In genomic region chr6:158870418-158870957, GRCh38 we compare ENCODE assay signal across 8 cellular contexts. TPM values are rescaled to one million over a fixed set of nuclear protein-coding genes. Genes with fewer than 3 reads are reported as not detected.
DNase-seq lines count a peak whose midpoint lies in the region; ATAC-seq, FAIRE-seq and TF ChIP-seq lines count a peak whose summit lies in the region.

No MANE protein-coding gene starts in this region.

- H4K20me1 ChIP-seq in astrocyte (ENCODE audit: insufficient read depth, low read length), result no peaks in the 10 kb centered on the region

- peak overlapping the region; percentile 16 for H3K27ac Mint-ChIP-seq in astrocyte (ENCODE audit: unreplicated experiment)
- peak overlapping the region; percentile 98 to 100 for H3K27ac Mint-ChIP-seq in natural killer cell

- H3K4me1 Mint-ChIP-seq in astrocyte (ENCODE audit: low read depth, unreplicated experiment) (peaks cover 5% of the 10 kb centered on the region), natural killer cell (peaks cover 34 to 39% of the 10 kb centered on the region in 2 donors)

- peak overlapping the region; percentile 89 for H3K4me2 ChIP-seq in astrocyte (ENCODE audit: low read length)

- H3K4me3 Mint-ChIP-seq in astrocyte (ENCODE audit: unreplicated experiment), result no peak overlapping the region
- H3K4me3 Mint-ChIP-seq in natural killer cell, result peak overlapping the region; percentile 92

- H3K9ac ChIP-seq in astrocyte (ENCODE audit: low read length), result peak overlapping the region; percentile 85

- H3K27me3 ChIP-seq in astrocyte (ENCODE audit: insufficient read depth, low read length), result no peaks in the 10 kb centered on the region

- TF ChIP-seq CTCF in astrocyte (IDR thresholded peaks at IDR 0.05; ENCODE audit: insufficient read depth, low read depth, low read length), result no peak
- TF ChIP-seq CTCF in natural killer cell (IDR thresholded peaks at IDR 0.05), result no peak
- no peak for TF ChIP-seq CTCF in GM10266 (IDR thresholded peaks at IDR 0.05; ENCODE audit: control insufficient read depth, insufficient read depth, low read depth, missing control alignments)

- peak overlapping the region; percentile 89 for H3K27ac ChIP-seq in astrocyte (ENCODE audit: low read depth, low read length)

- H3K9me3 Mint-ChIP-seq in astrocyte (ENCODE audit: unreplicated experiment) (peaks cover 10% of the 10 kb centered on the region), natural killer cell (no peaks in the 10 kb centered on the region)

- H3K27me3 Mint-ChIP-seq in astrocyte (ENCODE audit: low read depth, unreplicated experiment), result no peaks in the 10 kb centered on the region
- H3K27me3 Mint-ChIP-seq in natural killer cell (ENCODE audit: low read depth in 2 of 2), result peaks cover 0 to 7% of the 10 kb centered on the region in 2 donors

- no peak for FAIRE-seq in astrocyte (lab: Jason Lieb, UNC)

- H2AFZ ChIP-seq in astrocyte (ENCODE audit: low read depth, low read length), result peak overlapping the region; percentile 91

- ATAC-seq in GM18508 (IDR thresholded peaks at IDR 0.05; ENCODE audit: insufficient read depth, unreplicated experiment) (peak; percentile 9), HG03066 (IDR thresholded peaks at IDR 0.05; ENCODE audit: low read depth, unreplicated experiment) (peak; percentile 6), natural killer cell (peak; percentile 30 to 45 (median 32)), HG03354 (IDR thresholded peaks at IDR 0.05; ENCODE audit: poor library complexity, severe bottlenecking, unreplicated experiment) (no peak)

- no peaks in the 10 kb centered on the region for H3K9me3 ChIP-seq in astrocyte (ENCODE audit: insufficient read depth, low read depth, low read length)

- peak overlapping the region; percentile 59 for H3K4me3 ChIP-seq in astrocyte (ENCODE audit: insufficient read depth, low read depth, low read length)

- peaks cover 3% of the 10 kb centered on the region for H3K36me3 Mint-ChIP-seq in astrocyte (ENCODE audit: low read depth, unreplicated experiment)
- no peaks in the 10 kb centered on the region for H3K36me3 Mint-ChIP-seq in natural killer cell

- DNase-seq in astrocyte (ENCODE audit: low read depth) (no peak), natural killer cell (no peak), GM10266 (ENCODE audit: extremely low spot score) (no peak), posterior cingulate gyrus (no peak), AML-193 (lab: John Stamatoyannopoulos, UW) (no peak)

- intact Hi-C loops in natural killer cell (cut with micrococcal nuclease) (loop anchor here (1.0 to 5.0 kb wide), 2 partner anchors 42 to 150 kb away; no protein-coding TSS in a partner anchor), posterior cingulate gyrus (cut with DNase I) (no loop called here)

- no peaks in the 10 kb centered on the region for H3K36me3 ChIP-seq in astrocyte (ENCODE audit: insufficient read depth, low read length)

- peaks cover 10% of the 10 kb centered on the region for H3K4me1 ChIP-seq in astrocyte (ENCODE audit: insufficient read depth, low read length)

- no peaks in the 10 kb centered on the region for H3K79me2 ChIP-seq in astrocyte (ENCODE audit: insufficient read depth, low read length)

RNA-seq across cellular contexts. Expression of gene EZR, which starts 51.3 kb away (rescaled TPM):
- total RNA-seq in astrocyte (171 and 254 TPM in 2 replicates), natural killer cell (100 to 1,000 TPM; 119 to 157 (median 133) TPM)
